ENCODE assay signal across 21 cellular contexts in genomic region chr2:239117831-239118230, GRCh38.
DNase-seq lines count a peak whose midpoint lies in the region; ATAC-seq, FAIRE-seq and TF ChIP-seq lines count a peak whose summit lies in the region.
"Had no signal": no experiment of that assay in that cellular context is flagged by ENCODE, and none has a peak within 500 bp of the region (broad histone marks: within the 10 kb centered on the region; RNA-seq: fewer than 3 reads in every experiment).

No MANE protein-coding gene starts in this region.

- H3K27ac ChIP-seq in HepG2 (ENCODE audit: extremely low read length, insufficient read depth, low read length) (no peak overlapping the region), right lobe of liver (no peak overlapping the region), RWPE1 (peak overlapping the region; percentile 61)
- H3K27ac ChIP-seq: Peyer's patch, SJCRH30 had no signal

- no peak for TF ChIP-seq RAD21 in HepG2 (CRISPR knock-in tag; IDR thresholded peaks at IDR 0.05)

- intact Hi-C loops in HepG2 (cut with micrococcal nuclease; ENCODE audit: unreplicated experiment): no loop called here
- intact Hi-C loops in right lobe of liver (cut with DNase I): no loop called here

- H3K4me3 ChIP-seq in HepG2 (replicated peaks in 1 of 3; ENCODE audit: insufficient read depth in 1 of 3, low read depth in 2 of 3, low read length in 3 of 3) (no peak overlapping the region), right lobe of liver (no peak overlapping the region)
- H3K4me3 ChIP-seq: MG63, Peyer's patch, SJCRH30 had no signal

- no peak for TF ChIP-seq CTCF in HepG2 (CRISPR knock-in tag; IDR thresholded peaks at IDR 0.05)
- TF ChIP-seq CTCF in right lobe of liver (IDR thresholded peaks at IDR 0.05): no peak
- no peak for TF ChIP-seq CTCF in RWPE1 (conservative IDR thresholded peaks at IDR 0.05; ENCODE audit: low read depth)
- TF ChIP-seq CTCF in endothelial cell (IDR thresholded peaks at IDR 0.05; ENCODE audit: unreplicated experiment): no peak

- H3K4me1 Mint-ChIP-seq in endothelial cell (ENCODE audit: unreplicated experiment): peaks cover 26% of the 10 kb centered on the region
- H3K4me1 Mint-ChIP-seq in naive thymus-derived CD8-positive, alpha-beta T cell: peaks cover 21 to 43% (median 31%) of the 10 kb centered on the region in 4 donors
- H3K4me1 Mint-ChIP-seq: IgD-negative memory B cell had no signal

- no peaks in the 10 kb centered on the region for H4K20me1 ChIP-seq in HepG2 (ENCODE audit: insufficient read depth, low read length)

- H3K27me3 ChIP-seq in HepG2 (ENCODE audit: control insufficient read depth in 1 of 2, insufficient read depth in 2 of 2, low read length in 2 of 2) (no peaks in the 10 kb centered on the region), right lobe of liver (no peaks in the 10 kb centered on the region)
- H3K27me3 ChIP-seq: MG63, Peyer's patch, SJCRH30 had no signal

- H3K4me2 ChIP-seq in HepG2 (ENCODE audit: low read depth, low read length): no peak overlapping the region

- H3K79me2 ChIP-seq in HepG2 (ENCODE audit: insufficient read depth, low read length): no peaks in the 10 kb centered on the region

- H3K9ac ChIP-seq in HepG2 (ENCODE audit: insufficient read depth, low read depth, low read length): no peak overlapping the region

- H3K27me3 Mint-ChIP-seq in endothelial cell (ENCODE audit: unreplicated experiment): peaks cover 10% of the 10 kb centered on the region
- no peaks in the 10 kb centered on the region for H3K27me3 Mint-ChIP-seq in naive thymus-derived CD8-positive, alpha-beta T cell
- H3K27me3 Mint-ChIP-seq: IgD-negative memory B cell had no signal

- 95% methylated on average over 18 of the region's 18 CpGs for WGBS in HepG2 (ENCODE audit: low lambda C conversion rate)
- no CpG with 5 or more reads among the region's 18 CpGs for WGBS in right lobe of liver (ENCODE audit: insufficient coverage, low coverage, low lambda C conversion rate, missing lambda C conversion rate)

- H2AFZ ChIP-seq in HepG2 (ENCODE audit: low read length): no peak overlapping the region

- in situ Hi-C loops in HepG2 (cut with HindIII; ENCODE audit: extremely low pct_ligation_motif_present, low pct_unique_long_range_greater_than_20kb): no loop called here

- BruUV-seq in HepG2 (replicated peaks; lab: Mats Ljungman, UMichigan): no TSS peak

- no peak for FAIRE-seq in HepG2 (lab: Jason Lieb, UNC)
- FAIRE-seq: G401.6, GM12892, GM18507 had no signal

- DNase-seq in HepG2 (ENCODE audit: low spot score): no peak
- no peak for DNase-seq in right lobe of liver
- no peak for DNase-seq in RWPE1 (ENCODE audit: low spot score)
- no peak for DNase-seq in endothelial cell (ENCODE audit: low spot score)
- DNase-seq in naive thymus-derived CD8-positive, alpha-beta T cell: no peak
- no peak for DNase-seq in GOT3 (lab: John Stamatoyannopoulos, UW)
- DNase-seq: CD8-positive, alpha-beta T cell; MG63; NCI-H1417; NCI-H1694 treated with DMSO at 0.1 percent for 48 hours; NCI-H2081 treated with DMSO at 0.1 percent for 48 hours; NCI-H2171 treated with DMSO at 0.1 percent for 48 hours; NCI-H524 treated with DMSO at 0.1 percent for 48 hours; NCI-H82; Peyer's patch; SJCRH30 had no signal

- ATAC-seq in HepG2 (no peak), right lobe of liver (no peak), HG03097 (IDR thresholded peaks at IDR 0.05; ENCODE audit: low FRiP score, unreplicated experiment) (no peak)
- ATAC-seq in naive thymus-derived CD8-positive, alpha-beta T cell: no peak
- ATAC-seq: CD8-positive, alpha-beta T cell had no signal

- TF ChIP-seq EP300 in HepG2 (IDR thresholded peaks at IDR 0.05; ENCODE audit: low read depth in 2 of 2, low read length in 2 of 2) (no peak), HepG2 (CRISPR knock-in tag; IDR thresholded peaks at IDR 0.05; ENCODE audit: borderline replicate concordance) (no peak)

- peak overlapping the region; percentile 27 for H3K4me3 Mint-ChIP-seq in endothelial cell (ENCODE audit: unreplicated experiment)
- H3K4me3 Mint-ChIP-seq in naive thymus-derived CD8-positive, alpha-beta T cell: no peak overlapping the region
- H3K4me3 Mint-ChIP-seq: CD8-positive, alpha-beta T cell; IgD-negative memory B cell had no signal

- H3K36me3 ChIP-seq in HepG2 (replicated peaks in 1 of 2; ENCODE audit: control insufficient read depth in 1 of 2, insufficient read depth in 2 of 2, low read length in 2 of 2) (no peaks in the 10 kb centered on the region; a peak in 2 of 5 replicates), right lobe of liver (no peaks in the 10 kb centered on the region)
- H3K36me3 ChIP-seq: MG63, Peyer's patch, SJCRH30 had no signal

- no peaks in the 10 kb centered on the region for H3K36me3 Mint-ChIP-seq in endothelial cell (ENCODE audit: low read depth, unreplicated experiment)
- peaks cover 0 to 6% (median 0%) of the 10 kb centered on the region in 3 donors for H3K36me3 Mint-ChIP-seq in naive thymus-derived CD8-positive, alpha-beta T cell

- no peak overlapping the region for H3K27ac Mint-ChIP-seq in endothelial cell (ENCODE audit: unreplicated experiment)
- peak overlapping the region in 3 of 10 donors; percentile 28 to 63 (median 48) for H3K27ac Mint-ChIP-seq in naive thymus-derived CD8-positive, alpha-beta T cell
- H3K27ac Mint-ChIP-seq: IgD-negative memory B cell had no signal

- POLR2A ChIA-PET in HepG2 (lab: Yijun Ruan, JAX) (no interaction called here), RWPE1 (lab: Yijun Ruan, JAX; ENCODE audit: low non-redundant PET) (no interaction called here)
- POLR2A ChIA-PET in naive thymus-derived CD8-positive, alpha-beta T cell (lab: Charles Lee): no interaction called here

- CTCF ChIA-PET in HepG2 (lab: Yijun Ruan, JAX; ENCODE audit: low intra/inter-chr PET ratio, low total read pairs) (no interaction called here), RWPE1 (lab: Yijun Ruan, JAX) (interaction anchor here (0.6 kb wide), 1 partner anchor 109 kb away, joined by 3 read pairs; no protein-coding TSS in a partner anchor)

- no peaks in the 10 kb centered on the region for H3K9me3 Mint-ChIP-seq in endothelial cell (ENCODE audit: unreplicated experiment)
- H3K9me3 Mint-ChIP-seq in naive thymus-derived CD8-positive, alpha-beta T cell: no peaks in the 10 kb centered on the region
- H3K9me3 Mint-ChIP-seq: CD8-positive, alpha-beta T cell; IgD-negative memory B cell had no signal

- H3K9me3 ChIP-seq in HepG2 (ENCODE audit: low read length): no peaks in the 10 kb centered on the region
- no peaks in the 10 kb centered on the region for H3K9me3 ChIP-seq in right lobe of liver
- H3K9me3 ChIP-seq: MG63, Peyer's patch, SJCRH30 had no signal

- TF ChIP-seq POLR2A in HepG2 (IDR thresholded peaks at IDR 0.05; ENCODE audit: insufficient read depth in 1 of 2, low read depth in 2 of 2, low read length in 2 of 2): no peak
- no peak for TF ChIP-seq POLR2A in right lobe of liver (IDR thresholded peaks at IDR 0.05)

- peaks cover 12% of the 10 kb centered on the region for H3K4me1 ChIP-seq in HepG2 (ENCODE audit: insufficient read depth, low read length)
- no peaks in the 10 kb centered on the region for H3K4me1 ChIP-seq in right lobe of liver

TF ChIP-seq in HepG2, 621 proteins besides CTCF, POLR2A, EP300 and RAD21:
- TF ChIP-seq SALL2 (CRISPR knock-in tag; IDR thresholded peaks at IDR 0.05) (no peak), AGO2 (optimal IDR thresholded peaks at IDR 0.05; ENCODE audit: low read depth, low read length) (peak; percentile 48)
